18 cellular contexts compared by ENCODE assay signal in genomic region chr2:207045531-207045930, GRCh38.
A peak's percentile ranks its signal among the peaks of the same experiment; 100 is the strongest.
DNase-seq lines count a peak whose midpoint lies in the region; ATAC-seq and TF ChIP-seq lines count a peak whose summit lies in the region.
"Had no signal": no experiment of that assay in that cellular context is flagged by ENCODE, and none has a peak within 500 bp of the region (broad histone marks: within the 10 kb centered on the region; RNA-seq: fewer than 3 reads in every experiment).

No MANE protein-coding gene starts in this region.

- H3K4me2 ChIP-seq in IMR-90 (ENCODE audit: low read depth, low read length) (no peak overlapping the region), hepatocyte (no peak overlapping the region)

- intact Hi-C loops in IMR-90 (cut with micrococcal nuclease), result no loop called here

- no peak overlapping the region for H2BK120ac ChIP-seq in IMR-90 (ENCODE audit: low read depth, low read length)

- no peak overlapping the region for H2BK15ac ChIP-seq in IMR-90 (ENCODE audit: low read depth, low read length)

- peak; percentile 11 for DNase-seq in DMS79 treated with DMSO at 0.1 percent for 48 hours (lab: John Stamatoyannopoulos, UW)
- DNase-seq in IMR-90, result peak; percentile 14
- DNase-seq in astrocyte of the cerebellum (ENCODE audit: low read depth), result peak; percentile 9
- no peak for DNase-seq in hepatocyte (ENCODE audit: low spot score)
- DNase-seq: BE2C, Kasumi-1, MG63, NCI-H1048, NCI-H1417 treated with DMSO at 0.1 percent for 48 hours, NCI-H187 treated with DMSO at 0.1 percent for 48 hours, NCI-H446, NCI-H526, Right ventricle myocardium superior had no signal

- H4K8ac ChIP-seq in IMR-90 (ENCODE audit: low read depth in 2 of 2, low read length in 2 of 2), result no peak overlapping the region

- BruUV-seq in IMR-90 (replicated peaks; lab: Mats Ljungman, UMichigan), result no TSS peak

- no peaks in the 10 kb centered on the region for H3K79me1 ChIP-seq in IMR-90 (ENCODE audit: low read depth in 1 of 2, low read length in 2 of 2)

- no peak overlapping the region for H2AK9ac ChIP-seq in IMR-90 (replicated peaks; ENCODE audit: low read depth, low read length, poor library complexity)

- H2BK5ac ChIP-seq in IMR-90 (ENCODE audit: low read depth, low read length, poor library complexity, severe bottlenecking), result no peak overlapping the region

- dilution Hi-C loops in IMR-90 (cut with HindIII; ENCODE audit: low sequenced_read_pairs, unreplicated experiment), result no loop called here

- no peaks in the 10 kb centered on the region for H4K20me1 ChIP-seq in IMR-90 (ENCODE audit: insufficient read depth, low read length)
- H4K20me1 ChIP-seq in hepatocyte (ENCODE audit: insufficient read depth, poor library complexity, severe bottlenecking), result no peaks in the 10 kb centered on the region

- TF ChIP-seq CTCF in IMR-90 (conservative IDR thresholded peaks at IDR 0.05; ENCODE audit: low read depth, low read length) (no peak), astrocyte of the cerebellum (IDR thresholded peaks at IDR 0.05; ENCODE audit: low read depth, low read length, missing control alignments) (no peak), hepatocyte (IDR thresholded peaks at IDR 0.05; ENCODE audit: poor library complexity) (no peak)

- H3K27ac ChIP-seq in IMR-90 (ENCODE audit: insufficient read depth, low read length) (no peak overlapping the region), hepatocyte (peak overlapping the region; percentile 65)

- H3K4me1 ChIP-seq in IMR-90 (ENCODE audit: control insufficient read depth, insufficient read depth, low read length) (peaks cover 7% of the 10 kb centered on the region), hepatocyte (ENCODE audit: insufficient read depth) (no peaks in the 10 kb centered on the region)
- H3K4me1 ChIP-seq: BE2C had no signal

- H3K14ac ChIP-seq in IMR-90 (replicated peaks; ENCODE audit: low read depth, low read length), result no peak overlapping the region

- H3K4ac ChIP-seq in IMR-90 (ENCODE audit: low read depth, low read length), result no peak overlapping the region

- no peak overlapping the region for H3K23ac ChIP-seq in IMR-90 (ENCODE audit: low read depth, low read length)

- no peaks in the 10 kb centered on the region for H3K36me3 ChIP-seq in IMR-90 (ENCODE audit: control insufficient read depth, insufficient read depth, low read length)
- H3K36me3 ChIP-seq in hepatocyte (replicated peaks; ENCODE audit: insufficient read depth, low read depth), result no peaks in the 10 kb centered on the region
- H3K36me3 ChIP-seq: BE2C, MG63 had no signal

- WGBS in IMR-90 (ENCODE audit: extremely low coverage in 2 of 2, insufficient read length in 1 of 2), 2 experiments, result no CpG with 5 or more reads among the region's 3 CpGs
- WGBS in hepatocyte (ENCODE audit: low lambda C conversion rate, missing lambda C conversion rate), result 68% methylated on average over 3 of the region's 3 CpGs

- peaks cover 2% of the 10 kb centered on the region; the same call in 1 of the 2 replicates for H3K9me1 ChIP-seq in IMR-90 (ENCODE audit: insufficient read depth, low read length)

- H3K9ac ChIP-seq in IMR-90 (ENCODE audit: low read depth, low read length), result no peak overlapping the region

- H3K79me2 ChIP-seq in hepatocyte, result no peaks in the 10 kb centered on the region

- H2BK20ac ChIP-seq in IMR-90 (ENCODE audit: low read depth, low read length), result no peak overlapping the region

- no peak overlapping the region for H3K56ac ChIP-seq in IMR-90 (ENCODE audit: extremely low read depth, insufficient read depth, low read length)

- H3K4me3 ChIP-seq in IMR-90 (ENCODE audit: insufficient read depth, low read depth, low read length), result no peak overlapping the region
- H3K4me3 ChIP-seq in astrocyte of the cerebellum (ENCODE audit: low read depth, low read length), result no peak overlapping the region
- H3K4me3 ChIP-seq in hepatocyte, result no peak overlapping the region
- H3K4me3 ChIP-seq: GM12878, MG63 had no signal

- no peak for ATAC-seq in IMR-90 (ENCODE audit: low read depth)
- no peak for ATAC-seq in GM18868 (IDR thresholded peaks at IDR 0.05; ENCODE audit: unreplicated experiment)
- no peak for ATAC-seq in HG03378 (IDR thresholded peaks at IDR 0.05; ENCODE audit: unreplicated experiment)
- ATAC-seq in HG03354 (IDR thresholded peaks at IDR 0.05; ENCODE audit: poor library complexity, severe bottlenecking, unreplicated experiment), result no peak
- ATAC-seq: GM12878, HCT116 had no signal

- H3K9me3 ChIP-seq in IMR-90 (ENCODE audit: control insufficient read depth, insufficient read depth, low read length) (no peaks in the 10 kb centered on the region), hepatocyte (ENCODE audit: low read depth) (no peaks in the 10 kb centered on the region)
- H3K9me3 ChIP-seq: BE2C, MG63 had no signal

- in situ Hi-C loops in IMR-90 (cut with MboI; ENCODE audit: low sequenced_read_pairs), result no loop called here
- in situ Hi-C loops in astrocyte of the cerebellum (cut with HindIII; ENCODE audit: low sequenced_read_pairs), result no loop called here

- no peak overlapping the region for H2AK5ac ChIP-seq in IMR-90 (ENCODE audit: low read depth, low read length)

- TF ChIP-seq RAD21 in IMR-90 (IDR thresholded peaks at IDR 0.05; ENCODE audit: low read length), result no peak

- H3K18ac ChIP-seq in IMR-90 (ENCODE audit: low read depth, low read length), result no peak overlapping the region

- no peaks in the 10 kb centered on the region for H3K27me3 ChIP-seq in IMR-90 (ENCODE audit: control insufficient read depth, insufficient read depth, low read length)
- no peaks in the 10 kb centered on the region for H3K27me3 ChIP-seq in hepatocyte
- H3K27me3 ChIP-seq: BE2C, MG63 had no signal

- CTCF ChIA-PET in IMR-90 (lab: Yijun Ruan, JAX), result no interaction called here

- H3K9me2 ChIP-seq in hepatocyte (replicated peaks; ENCODE audit: insufficient read depth), result no peaks in the 10 kb centered on the region

- H4K91ac ChIP-seq in IMR-90 (ENCODE audit: insufficient read depth, low read depth, low read length), result no peak overlapping the region

- H4K5ac ChIP-seq in IMR-90 (ENCODE audit: low read depth, low read length), result no peak overlapping the region

- POLR2A ChIA-PET in IMR-90 (lab: Charles Lee; ENCODE audit: unreplicated experiment), result no interaction called here

- no peak for TF ChIP-seq POLR2A in IMR-90 (IDR thresholded peaks at IDR 0.05; ENCODE audit: low read depth, low read length)

- H2AFZ ChIP-seq in IMR-90 (replicated peaks; ENCODE audit: low read length, poor library complexity) (no peak overlapping the region), hepatocyte (no peak overlapping the region)

TF ChIP-seq in IMR-90, 13 proteins besides CTCF, POLR2A, EP300 and RAD21:
- no peak for TF ChIP-seq CHD1 (IDR thresholded peaks at IDR 0.05; ENCODE audit: low read depth, low read length)
- TF ChIP-seq RFX5 (IDR thresholded peaks at IDR 0.05; ENCODE audit: low read depth, low read length), result no peak
- no peak for TF ChIP-seq BHLHE40 (IDR thresholded peaks at IDR 0.05; ENCODE audit: low read depth, low read length)
- TF ChIP-seq MAZ (IDR thresholded peaks at IDR 0.05; ENCODE audit: borderline replicate concordance, low read depth, low read length), result no peak
- no peak for TF ChIP-seq CEBPB (IDR thresholded peaks at IDR 0.05; ENCODE audit: low read depth, low read length)
- TF ChIP-seq, protein P1, sequence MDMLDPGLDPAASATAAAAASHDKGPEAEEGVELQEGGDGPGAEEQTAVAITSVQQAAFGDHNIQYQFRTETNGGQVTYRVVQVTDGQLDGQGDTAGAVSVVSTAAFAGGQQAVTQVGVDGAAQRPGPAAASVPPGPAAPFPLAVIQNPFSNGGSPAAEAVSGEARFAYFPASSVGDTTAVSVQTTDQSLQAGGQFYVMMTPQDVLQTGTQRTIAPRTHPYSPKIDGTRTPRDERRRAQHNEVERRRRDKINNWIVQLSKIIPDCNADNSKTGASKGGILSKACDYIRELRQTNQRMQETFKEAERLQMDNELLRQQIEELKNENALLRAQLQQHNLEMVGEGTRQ (IDR thresholded peaks at IDR 0.05; ENCODE audit: low read depth, low read length), result no peak
- no peak for TF ChIP-seq RCOR1 (IDR thresholded peaks at IDR 0.05; ENCODE audit: insufficient replicate concordance, low read length)
- no peak for TF ChIP-seq FOS (IDR thresholded peaks at IDR 0.05; ENCODE audit: low read depth, low read length)
- TF ChIP-seq MXI1 (IDR thresholded peaks at IDR 0.05; ENCODE audit: borderline replicate concordance, low read depth, low read length), result no peak
